In the genomic region with DNA sequence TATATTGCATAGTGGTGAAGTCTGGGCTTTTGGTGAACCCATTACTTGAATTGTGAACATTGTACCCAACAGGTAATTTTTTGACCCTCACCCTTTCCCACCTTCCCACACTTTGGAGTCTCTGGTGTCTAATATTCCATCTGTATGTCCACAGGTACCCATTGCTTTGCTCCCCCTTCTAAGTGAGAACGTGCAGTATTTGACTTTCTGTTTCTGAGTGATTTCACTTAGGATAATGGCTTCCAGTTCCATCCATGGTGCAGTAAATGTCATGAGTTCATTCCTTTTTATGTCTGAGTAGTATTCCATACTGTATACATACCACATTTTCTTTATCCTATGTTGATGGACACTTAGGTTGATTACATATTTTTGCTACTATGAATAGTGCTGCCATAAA, we compare ENCODE assay signal across 26 cellular contexts.
"Had no signal": no experiment of that assay in that cellular context is flagged by ENCODE, and none has a peak within 500 bp of the region (broad histone marks: within the 10 kb centered on the region; RNA-seq: fewer than 3 reads in every experiment).

No MANE protein-coding gene starts in this region.

- H3K9me3 Mint-ChIP-seq: central memory CD8-positive, alpha-beta T cell; effector memory CD8-positive, alpha-beta T cell had no signal

- ATAC-seq: activated CD4-positive, alpha-beta T cell treated with anti-CD3 and anti-CD28 coated beads for 36 hours; activated CD8-positive, alpha-beta T cell treated with anti-CD3 and anti-CD28 coated beads for 36 hours; activated T-cell treated with anti-CD3 and anti-CD28 coated beads, Interleukin-2, amount 50 U/mL, for 4 hours; effector memory CD8-positive, alpha-beta T cell; T-cell had no signal

- H3K4me3 Mint-ChIP-seq: activated CD4-positive, alpha-beta T cell treated with anti-CD3 and anti-CD28 coated beads for 36 hours; activated CD4-positive, alpha-beta T cell treated with anti-CD3 and anti-CD28 coated beads, Interleukin-2, amount 10 ng/mL, durations not matched to agents 7 days and 5 days; activated CD8-positive, alpha-beta T cell treated with anti-CD3 and anti-CD28 coated beads for 36 hours; activated naive CD8-positive, alpha-beta T cell; activated T-cell treated with anti-CD3 and anti-CD28 coated beads, Interleukin-2, amount 50 U/mL, for 4 hours; central memory CD8-positive, alpha-beta T cell; effector memory CD8-positive, alpha-beta T cell; T-cell; T-helper 1 cell treated with Interleukin-12 subunit alpha and Interleukin-12 subunit beta and Interleukin-4 antibody, amounts not matched to agents 30 μg/mL and 1 μg/mL, for 36 hours had no signal

- DNase-seq: activated CD4-positive, alpha-beta T cell treated with anti-CD3 and anti-CD28 coated beads for 36 hours; activated CD4-positive, alpha-beta T cell treated with anti-CD3 and anti-CD28 coated beads, Interleukin-2, amount 10 ng/mL, durations not matched to agents 7 days and 5 days; activated CD4-positive, alpha-beta T cell treated with anti-CD3 and anti-CD28 coated beads, Interleukin-2, amount 50 U/mL, for 48 hours; activated CD4-positive, CD25-positive, alpha-beta regulatory T cell; activated CD4-positive, CD25-positive, alpha-beta regulatory T cell treated with anti-CD3 and anti-CD28 coated beads, Interleukin-2, amount 50 U/mL, for 72 hours; activated CD8-positive, alpha-beta memory T cell treated with anti-CD3 and anti-CD28 coated beads for 24 hours; activated CD8-positive, alpha-beta T cell treated with anti-CD3 and anti-CD28 coated beads for 36 hours; activated effector memory CD4-positive, alpha-beta T cell treated with Interleukin-2 at 50 U/mL for 16 hours; activated gamma-delta T cell treated with Interleukin-2 at 50 U/mL for 16 hours; activated naive CD4-positive, alpha-beta T cell treated with anti-CD3 and anti-CD28 coated beads, Interleukin-2, amount 50 U/mL, for 16 hours; activated naive CD4-positive, alpha-beta T cell treated with Interleukin-2 at 50 U/mL for 16 hours; activated T-cell treated with anti-CD3 and anti-CD28 coated beads, Interleukin-2, amount 50 U/mL, for 4 hours; amniotic stem cell; anterior cingulate cortex; brain microvascular endothelial cell; cortex of kidney; dermis blood vessel endothelial cell; effector CD4-positive, alpha-beta T cell; effector memory CD8-positive, alpha-beta T cell; foreskin fibroblast; head of caudate nucleus; hippocampal formation; T-cell had no signal

- H3K27ac Mint-ChIP-seq: activated CD4-positive, alpha-beta T cell treated with anti-CD3 and anti-CD28 coated beads for 36 hours; activated CD4-positive, alpha-beta T cell treated with anti-CD3 and anti-CD28 coated beads, Interleukin-2, amount 10 ng/mL, durations not matched to agents 7 days and 5 days; activated CD8-positive, alpha-beta T cell treated with anti-CD3 and anti-CD28 coated beads for 36 hours; activated naive CD8-positive, alpha-beta T cell; effector memory CD8-positive, alpha-beta T cell; T-cell had no signal

- H3K36me3 Mint-ChIP-seq: activated naive CD8-positive, alpha-beta T cell; T-cell had no signal

- H3K27me3 Mint-ChIP-seq: activated CD4-positive, alpha-beta T cell treated with anti-CD3 and anti-CD28 coated beads for 36 hours; activated CD4-positive, alpha-beta T cell treated with anti-CD3 and anti-CD28 coated beads, Interleukin-2, amount 10 ng/mL, durations not matched to agents 7 days and 5 days; activated CD8-positive, alpha-beta T cell treated with anti-CD3 and anti-CD28 coated beads for 36 hours; activated naive CD8-positive, alpha-beta T cell; central memory CD8-positive, alpha-beta T cell; T-cell had no signal
